In genomic region chr2:241867776-241868420, GRCh38 we compare ENCODE assay signal across 12 cellular contexts. TPM values are rescaled to one million over a fixed set of nuclear protein-coding genes. Genes with fewer than 3 reads are reported as not detected.
A peak's percentile ranks its signal among the peaks of the same experiment; 100 is the strongest.
DNase-seq lines count a peak whose midpoint lies in the region; ATAC-seq, FAIRE-seq and TF ChIP-seq lines count a peak whose summit lies in the region.
"Had no signal": no experiment of that assay in that cellular context is flagged by ENCODE, and none has a peak within 500 bp of the region (broad histone marks: within the 10 kb centered on the region; RNA-seq: fewer than 3 reads in every experiment).

No MANE protein-coding gene starts in this region.

- intact Hi-C loops in spleen (cut with DNase I; ENCODE audit: low total_unique reads), result no loop called here

- peaks cover 0 to 88% (median 48%) of the 10 kb centered on the region in 6 donors for H3K4me1 ChIP-seq in spleen
- peaks cover 0 to 19% (median 0%) of the 10 kb centered on the region in 3 donors for H3K4me1 ChIP-seq in gastroesophageal sphincter
- H3K4me1 ChIP-seq: neural progenitor cell had no signal

- ATAC-seq in T-cell (replicated peaks in 1 of 4) (peak; percentile 52 to 80 (median 60)), gastroesophageal sphincter (no peak)

- H3K36me3 Mint-ChIP-seq in T-cell, result no peaks in the 10 kb centered on the region
- H3K36me3 Mint-ChIP-seq in activated naive CD4-positive, alpha-beta T cell treated with anti-CD3 and anti-CD28 coated beads, Interleukin-2, amount 10 ng/mL, durations not matched to agents 7 days and 5 days, result peaks cover 4% of the 10 kb centered on the region
- H3K36me3 Mint-ChIP-seq: neural progenitor cell had no signal

- CTCF ChIA-PET in T-cell (lab: Charles Lee), result interaction anchor here (0.6 to 2.0 kb wide), 7 partner anchors 8 to 394 kb away, joined by 3 to 13 read pairs (median 5); no protein-coding TSS in a partner anchor
- CTCF ChIA-PET in activated naive CD4-positive, alpha-beta T cell treated with anti-CD3 and anti-CD28 coated beads, Interleukin-2, amount 10 ng/mL, durations not matched to agents 7 days and 5 days (lab: Charles Lee), result interaction anchor here (0.5 to 1.9 kb wide), 9 partner anchors 8 to 954 kb away, joined by 3 to 15 read pairs (median 3); partner anchors contain the start of gene ING5

- H3K27ac Mint-ChIP-seq in T-cell, result peak overlapping the region; percentile 16 to 77
- H3K27ac Mint-ChIP-seq in activated naive CD4-positive, alpha-beta T cell treated with anti-CD3 and anti-CD28 coated beads, Interleukin-2, amount 10 ng/mL, durations not matched to agents 7 days and 5 days, result no peak overlapping the region
- H3K27ac Mint-ChIP-seq: dendritic cell treated with granulocyte-macrophage colony-stimulating factor and Interleukin-4, amounts not matched to agents 40 ng/mL and 50 ng/mL, for 4 days; neural progenitor cell had no signal

- H3K4me3 Mint-ChIP-seq in T-cell, result peak overlapping the region; percentile 49 to 84 (median 51)
- no peak overlapping the region for H3K4me3 Mint-ChIP-seq in activated naive CD4-positive, alpha-beta T cell treated with anti-CD3 and anti-CD28 coated beads, Interleukin-2, amount 10 ng/mL, durations not matched to agents 7 days and 5 days
- H3K4me3 Mint-ChIP-seq: dendritic cell treated with granulocyte-macrophage colony-stimulating factor and Interleukin-4, amounts not matched to agents 40 ng/mL and 50 ng/mL, for 4 days; neural progenitor cell had no signal

- H3K36me3 ChIP-seq in spleen, result no peaks in the 10 kb centered on the region
- no peaks in the 10 kb centered on the region for H3K36me3 ChIP-seq in gastroesophageal sphincter
- H3K36me3 ChIP-seq: neural progenitor cell had no signal

- WGBS in spleen, 5 donors, result 30 to 52% (median 34%) methylated on average over 12 to 19 of the region's 19 CpGs
- WGBS in gastroesophageal sphincter (ENCODE audit: low coverage in 1 of 2), 2 donors, result no CpG with 5 or more reads among the region's 19 CpGs

- H3K4me3 ChIP-seq in spleen (peak overlapping the region in 1 of 8 donors; percentile 46), gastroesophageal sphincter (no peak overlapping the region)
- H3K4me3 ChIP-seq: hepatocyte, neural progenitor cell had no signal

- H3K9me3 ChIP-seq in spleen (no peaks in the 10 kb centered on the region), gastroesophageal sphincter (no peaks in the 10 kb centered on the region)

- peaks cover 10 to 24% of the 10 kb centered on the region in 2 donors for H3K27me3 Mint-ChIP-seq in T-cell
- H3K27me3 Mint-ChIP-seq in activated naive CD4-positive, alpha-beta T cell treated with anti-CD3 and anti-CD28 coated beads, Interleukin-2, amount 10 ng/mL, durations not matched to agents 7 days and 5 days, result peaks cover 82% of the 10 kb centered on the region

- TF ChIP-seq EP300 in gastroesophageal sphincter (IDR thresholded peaks at IDR 0.05), result no peak

- H3K9me3 Mint-ChIP-seq in T-cell, result no peaks in the 10 kb centered on the region
- peaks cover 8% of the 10 kb centered on the region for H3K9me3 Mint-ChIP-seq in activated naive CD4-positive, alpha-beta T cell treated with anti-CD3 and anti-CD28 coated beads, Interleukin-2, amount 10 ng/mL, durations not matched to agents 7 days and 5 days

- H3K27me3 ChIP-seq in spleen (replicated peaks in 1 of 7) (peaks cover 0 to 93% (median 27%) of the 10 kb centered on the region in 7 donors), gastroesophageal sphincter (peaks cover 99% of the 10 kb centered on the region)
- H3K27me3 ChIP-seq: hepatocyte, neural progenitor cell had no signal

- POLR2A ChIA-PET in T-cell (lab: Charles Lee), result interaction anchor here in 1 of 2 donors (1.9 kb wide), 1 partner anchor 105 kb away, joined by 9 read pairs; no protein-coding TSS in a partner anchor

- no peak for TF ChIP-seq POLR2A in spleen (IDR thresholded peaks at IDR 0.05)
- TF ChIP-seq POLR2A in GM12892 (IDR thresholded peaks at IDR 0.05; ENCODE audit: low read depth, low read length), result no peak
- no peak for TF ChIP-seq POLR2A in gastroesophageal sphincter (IDR thresholded peaks at IDR 0.05)

- peak; percentile 24 for DNase-seq in GDM1 (lab: John Stamatoyannopoulos, UW)
- DNase-seq in T-cell, result peak in 33 of 34 experiments; percentile 39 to 83 (median 68)
- DNase-seq in activated naive CD4-positive, alpha-beta T cell treated with anti-CD3 and anti-CD28 coated beads, Interleukin-2, amount 10 ng/mL, durations not matched to agents 7 days and 5 days, result peak; percentile 45
- DNase-seq in spleen, result no peak
- DNase-seq in hippocampal formation (lab: John Stamatoyannopoulos, UW), result no peak
- DNase-seq in GM12892 (ENCODE audit: insufficient read length), result no peak
- DNase-seq in nucleus accumbens (lab: John Stamatoyannopoulos, UW), result no peak
- DNase-seq: NCI-H774 had no signal

- H3K4me1 Mint-ChIP-seq in T-cell, result peaks cover 41 to 69% (median 56%) of the 10 kb centered on the region in 3 donors
- peaks cover 42% of the 10 kb centered on the region for H3K4me1 Mint-ChIP-seq in activated naive CD4-positive, alpha-beta T cell treated with anti-CD3 and anti-CD28 coated beads, Interleukin-2, amount 10 ng/mL, durations not matched to agents 7 days and 5 days

- TF ChIP-seq CTCF in spleen (IDR thresholded peaks at IDR 0.05 in 8 of 11, conservative IDR thresholded peaks at IDR 0.05 in 3 of 11), result no peak
- no peak for TF ChIP-seq CTCF in gastroesophageal sphincter (IDR thresholded peaks at IDR 0.05)

- no peak for FAIRE-seq in GM12892 (lab: Jason Lieb, UNC)

- H3K27ac ChIP-seq in spleen (peak overlapping the region in 6 of 8 donors; percentile 13 to 85 (median 73)), gastroesophageal sphincter (no peak overlapping the region)
- H3K27ac ChIP-seq: hepatocyte, neural progenitor cell had no signal

RNA-seq across cellular contexts. Expression of gene RTP5, which starts 1.6 kb away (rescaled TPM):
- 1 to 10 TPM in 4 of 5 donors, under 1 TPM in 1; 0.26 to 1.4 (median 1.3) TPM for total RNA-seq in T-cell
- total RNA-seq in spleen, result 1 to 10 TPM in 4 of 7 donors, under 1 TPM in 3; 0.34 to 2.2 (median 1.0) TPM
- polyA plus RNA-seq in spleen, result under 1 TPM; 0.39 to 0.93 (median 0.49) TPM
- polyA plus RNA-seq in GM12892 (2012; ENCODE audit: missing spikeins), result not detected
- total RNA-seq in gastroesophageal sphincter, result not detected
- total RNA-seq: hepatocyte had no signal
- polyA plus RNA-seq: hepatocyte had no signal

RNA-seq across cellular contexts. Expression of gene PDCD1, which starts 9.2 kb away (rescaled TPM):
- total RNA-seq in T-cell, result 1 to 10 TPM; 1.3 to 6.8 (median 5.2) TPM
- total RNA-seq in spleen, result 1 to 10 TPM; 3.1 to 7.9 (median 5.4) TPM
- 1 to 10 TPM; 2.7 to 7.3 (median 5.2) TPM for polyA plus RNA-seq in spleen
- polyA plus RNA-seq in GM12892 (2012; ENCODE audit: missing spikeins), result 1.0 TPM
- under 1 TPM in 2 of 4 donors, not detected in 2; 0.19 to 0.54 TPM for total RNA-seq in gastroesophageal sphincter
- total RNA-seq: hepatocyte had no signal

RNA-seq across cellular contexts. Expression of gene NEU4, which starts 58.9 kb away (rescaled TPM):
- total RNA-seq in T-cell (1 to 10 TPM in 2 of 5 donors, under 1 TPM in 1, not detected in 2; 0.26 to 1.6 (median 1.4) TPM), spleen (1 to 10 TPM in 2 of 7 donors, under 1 TPM in 2, not detected in 3; 0.32 to 1.9 (median 0.85) TPM), gastroesophageal sphincter (1 to 10 TPM in 1 of 4 donors, under 1 TPM in 1, not detected in 2; 0.47 to 2.0 TPM)
- polyA plus RNA-seq in spleen, result under 1 TPM; 0.04 to 0.22 (median 0.08) TPM
- 0.19 TPM for polyA plus RNA-seq in GM12892 (2012; ENCODE audit: missing spikeins)

Comparison
In these comparisons a context has a peak if more than half of its experiments do, and no peak if none do; other contexts are left out.
1. DNase-seq: peak in GDM1 (single experiment), T-cell (33 of 34) and activated naive CD4-positive, alpha-beta T cell treated with anti-CD3 and anti-CD28 coated beads, Interleukin-2, amount 10 ng/mL, durations not matched to agents 7 days and 5 days (single experiment); none in spleen (single experiment), hippocampal formation (0 of 2), GM12892 (single experiment) and nucleus accumbens (0 of 56).
2. H3K27ac ChIP-seq: peak in spleen (6 of 8); none in gastroesophageal sphincter (0 of 4).